1 cellular context compared by ENCODE assay signal in the genomic region with DNA sequence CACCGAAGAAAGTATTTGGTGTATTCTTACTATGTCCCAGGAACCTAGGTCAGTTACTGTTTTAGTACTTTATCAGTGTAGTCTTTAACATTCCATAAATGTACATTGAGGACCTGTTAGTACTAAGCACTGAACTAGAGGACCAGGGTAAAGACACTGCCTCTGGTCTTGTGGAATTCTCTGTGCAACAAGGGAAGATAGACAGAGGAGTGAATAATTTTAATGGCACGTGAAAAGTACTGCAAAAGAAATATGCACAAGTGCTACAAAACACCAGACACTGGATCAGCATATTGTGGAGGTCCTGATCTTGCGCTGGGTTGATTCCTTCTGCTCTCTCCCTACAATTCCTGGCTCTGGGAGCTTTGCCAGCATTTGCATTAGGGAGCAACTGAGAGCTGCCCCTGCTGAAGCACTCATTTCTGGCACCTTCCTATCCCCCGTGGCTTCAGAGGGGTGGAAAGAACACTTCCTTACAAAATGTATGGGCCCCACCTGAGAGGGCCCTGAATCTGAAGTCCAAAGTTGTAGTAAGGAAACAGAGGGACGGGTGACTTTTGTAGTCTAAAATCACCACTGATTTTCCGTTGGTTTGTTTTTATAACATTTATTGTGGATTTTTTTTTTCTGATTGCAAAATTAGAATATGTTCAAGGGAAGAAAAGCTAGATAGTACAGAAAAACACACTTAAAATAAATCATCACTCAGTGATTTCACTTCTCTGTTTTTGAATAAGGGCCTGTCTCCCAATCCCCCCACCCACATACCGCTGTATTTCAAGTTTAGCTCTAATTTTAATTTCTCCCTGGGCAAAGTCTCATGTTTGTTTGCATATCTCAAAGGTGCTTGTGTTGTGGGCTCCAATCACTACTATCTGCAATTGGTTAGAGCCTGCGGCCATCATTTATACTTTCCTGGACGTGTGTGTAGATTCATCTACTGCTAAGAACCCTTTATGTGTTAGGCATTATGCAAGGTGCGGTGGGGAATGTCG.
TF ChIP-seq lines count a peak whose summit lies in the region.

No MANE protein-coding gene starts in this region.

TF ChIP-seq in SK-N-SH treated with all-trans-retinoic acid at 6 μM for 48 hours, 23 proteins besides CTCF, POLR2A, EP300 and RAD21 (continued from another document):
- TF ChIP-seq, protein P1, sequence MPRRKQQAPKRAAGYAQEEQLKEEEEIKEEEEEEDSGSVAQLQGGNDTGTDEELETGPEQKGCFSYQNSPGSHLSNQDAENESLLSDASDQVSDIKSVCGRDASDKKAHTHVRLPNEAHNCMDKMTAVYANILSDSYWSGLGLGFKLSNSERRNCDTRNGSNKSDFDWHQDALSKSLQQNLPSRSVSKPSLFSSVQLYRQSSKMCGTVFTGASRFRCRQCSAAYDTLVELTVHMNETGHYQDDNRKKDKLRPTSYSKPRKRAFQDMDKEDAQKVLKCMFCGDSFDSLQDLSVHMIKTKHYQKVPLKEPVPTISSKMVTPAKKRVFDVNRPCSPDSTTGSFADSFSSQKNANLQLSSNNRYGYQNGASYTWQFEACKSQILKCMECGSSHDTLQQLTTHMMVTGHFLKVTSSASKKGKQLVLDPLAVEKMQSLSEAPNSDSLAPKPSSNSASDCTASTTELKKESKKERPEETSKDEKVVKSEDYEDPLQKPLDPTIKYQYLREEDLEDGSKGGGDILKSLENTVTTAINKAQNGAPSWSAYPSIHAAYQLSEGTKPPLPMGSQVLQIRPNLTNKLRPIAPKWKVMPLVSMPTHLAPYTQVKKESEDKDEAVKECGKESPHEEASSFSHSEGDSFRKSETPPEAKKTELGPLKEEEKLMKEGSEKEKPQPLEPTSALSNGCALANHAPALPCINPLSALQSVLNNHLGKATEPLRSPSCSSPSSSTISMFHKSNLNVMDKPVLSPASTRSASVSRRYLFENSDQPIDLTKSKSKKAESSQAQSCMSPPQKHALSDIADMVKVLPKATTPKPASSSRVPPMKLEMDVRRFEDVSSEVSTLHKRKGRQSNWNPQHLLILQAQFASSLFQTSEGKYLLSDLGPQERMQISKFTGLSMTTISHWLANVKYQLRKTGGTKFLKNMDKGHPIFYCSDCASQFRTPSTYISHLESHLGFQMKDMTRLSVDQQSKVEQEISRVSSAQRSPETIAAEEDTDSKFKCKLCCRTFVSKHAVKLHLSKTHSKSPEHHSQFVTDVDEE (CRISPR knock-in tag; IDR thresholded peaks at IDR 0.05), result no peak
- TF ChIP-seq CSDC2 (CRISPR knock-in tag; IDR thresholded peaks at IDR 0.05), result no peak
